ENCODE assay signal across 1 cellular context in genomic region chr6:26223677-26224546, GRCh38.
TF ChIP-seq lines count a peak whose summit lies in the region.

No MANE protein-coding gene starts in this region.

TF ChIP-seq in HepG2, 621 proteins besides CTCF, POLR2A, EP300 and RAD21 (continued from another document and continues in another):
- TF ChIP-seq TRAFD1 (CRISPR knock-in tag; IDR thresholded peaks at IDR 0.05; ENCODE audit: borderline replicate concordance) (no peak), ZBTB3 (CRISPR knock-in tag; IDR thresholded peaks at IDR 0.05; ENCODE audit: borderline replicate concordance, low read depth) (no peak), POLR2AphosphoS5 (IDR thresholded peaks at IDR 0.05; ENCODE audit: low read depth, low read length) (peak; percentile 71), SIN3B (IDR thresholded peaks at IDR 0.05; ENCODE audit: low read length) (no peak), ZNF615 (CRISPR knock-in tag; IDR thresholded peaks at IDR 0.05; ENCODE audit: borderline replicate concordance) (0 out of 2 replicates have a peak, but pooled peaks have one; percentile 28), ZFP90 (CRISPR knock-in tag; IDR thresholded peaks at IDR 0.05; ENCODE audit: borderline replicate concordance) (no peak), BRCA1 (CRISPR knock-in tag; IDR thresholded peaks at IDR 0.05) (no peak), EZH2 (conservative IDR thresholded peaks at IDR 0.05; ENCODE audit: low read depth, low read length) (no peak), ZBTB38 (CRISPR knock-in tag; IDR thresholded peaks at IDR 0.05) (0 out of 2 replicates have a peak, but pooled peaks have one; percentile 32), ZNF329 (CRISPR knock-in tag; IDR thresholded peaks at IDR 0.05; ENCODE audit: low read depth) (no peak), HNF1A (IDR thresholded peaks at IDR 0.05; ENCODE audit: low read depth) (no peak), HNF1A (CRISPR knock-in tag; IDR thresholded peaks at IDR 0.05; ENCODE audit: borderline replicate concordance) (no peak), ZNF292 (CRISPR knock-in tag; IDR thresholded peaks at IDR 0.05; ENCODE audit: borderline replicate concordance, low read depth) (no peak), ZNF530 (CRISPR knock-in tag; IDR thresholded peaks at IDR 0.05; ENCODE audit: low read depth) (no peak), DMTF1 (CRISPR knock-in tag; IDR thresholded peaks at IDR 0.05) (no peak), ZSCAN31 (CRISPR knock-in tag; IDR thresholded peaks at IDR 0.05; ENCODE audit: low read depth) (no peak), ZBTB33 (CRISPR knock-in tag; IDR thresholded peaks at IDR 0.05) (no peak), ZSCAN29 (CRISPR knock-in tag; conservative IDR thresholded peaks at IDR 0.05) (peak; percentile 74; the same call in 1 of the 2 replicates), ZNF513 (CRISPR knock-in tag; conservative IDR thresholded peaks at IDR 0.05) (no peak), FOXP1 (IDR thresholded peaks at IDR 0.05) (no peak), FOXP1 (CRISPR knock-in tag; IDR thresholded peaks at IDR 0.05) (no peak), ZNF34 (CRISPR knock-in tag; IDR thresholded peaks at IDR 0.05; ENCODE audit: borderline replicate concordance) (no peak), RARG (CRISPR knock-in tag; IDR thresholded peaks at IDR 0.05; ENCODE audit: low read depth) (no peak), JARID2 (CRISPR knock-in tag; IDR thresholded peaks at IDR 0.05; ENCODE audit: insufficient replicate concordance) (no peak), TCF12 (IDR thresholded peaks at IDR 0.05) (no peak), TCF12 (CRISPR knock-in tag; IDR thresholded peaks at IDR 0.05) (no peak), MAFK (conservative IDR thresholded peaks at IDR 0.05 in 1 of 2, IDR thresholded peaks at IDR 0.05 in 1 of 2; ENCODE audit: low read length in 2 of 2) (no peak), ATF6 (CRISPR knock-in tag; conservative IDR thresholded peaks at IDR 0.05) (no peak), HMG20B (CRISPR knock-in tag; conservative IDR thresholded peaks at IDR 0.05) (peak; percentile 47; the same call in 1 of the 2 replicates), NFE2 (CRISPR knock-in tag; IDR thresholded peaks at IDR 0.05) (no peak), ZSCAN30 (CRISPR knock-in tag; IDR thresholded peaks at IDR 0.05) (no peak), ZNF501 (CRISPR knock-in tag; IDR thresholded peaks at IDR 0.05) (no peak), PAWR (CRISPR knock-in tag; IDR thresholded peaks at IDR 0.05; ENCODE audit: borderline replicate concordance) (no peak), HMGXB4 (CRISPR knock-in tag; IDR thresholded peaks at IDR 0.05; ENCODE audit: borderline replicate concordance in 1 of 2, low read depth in 1 of 2) (0 out of 4 replicates have a peak, but pooled peaks have one; percentile 5 to 43), ZNF580 (CRISPR knock-in tag; IDR thresholded peaks at IDR 0.05; ENCODE audit: borderline replicate concordance, low read depth) (no peak), ZNF124 (CRISPR knock-in tag; IDR thresholded peaks at IDR 0.05) (no peak), ZSCAN25 (CRISPR knock-in tag; IDR thresholded peaks at IDR 0.05) (no peak), GZF1 (CRISPR knock-in tag; IDR thresholded peaks at IDR 0.05) (no peak), U2AF1 (optimal IDR thresholded peaks at IDR 0.05; ENCODE audit: low read depth, low read length) (no peak)
- TF ChIP-seq, protein P1, sequence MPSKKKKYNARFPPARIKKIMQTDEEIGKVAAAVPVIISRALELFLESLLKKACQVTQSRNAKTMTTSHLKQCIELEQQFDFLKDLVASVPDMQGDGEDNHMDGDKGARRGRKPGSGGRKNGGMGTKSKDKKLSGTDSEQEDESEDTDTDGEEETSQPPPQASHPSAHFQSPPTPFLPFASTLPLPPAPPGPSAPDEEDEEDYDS (CRISPR knock-in tag; IDR thresholded peaks at IDR 0.05), result peak; percentile 80
- TF ChIP-seq, protein P2, sequence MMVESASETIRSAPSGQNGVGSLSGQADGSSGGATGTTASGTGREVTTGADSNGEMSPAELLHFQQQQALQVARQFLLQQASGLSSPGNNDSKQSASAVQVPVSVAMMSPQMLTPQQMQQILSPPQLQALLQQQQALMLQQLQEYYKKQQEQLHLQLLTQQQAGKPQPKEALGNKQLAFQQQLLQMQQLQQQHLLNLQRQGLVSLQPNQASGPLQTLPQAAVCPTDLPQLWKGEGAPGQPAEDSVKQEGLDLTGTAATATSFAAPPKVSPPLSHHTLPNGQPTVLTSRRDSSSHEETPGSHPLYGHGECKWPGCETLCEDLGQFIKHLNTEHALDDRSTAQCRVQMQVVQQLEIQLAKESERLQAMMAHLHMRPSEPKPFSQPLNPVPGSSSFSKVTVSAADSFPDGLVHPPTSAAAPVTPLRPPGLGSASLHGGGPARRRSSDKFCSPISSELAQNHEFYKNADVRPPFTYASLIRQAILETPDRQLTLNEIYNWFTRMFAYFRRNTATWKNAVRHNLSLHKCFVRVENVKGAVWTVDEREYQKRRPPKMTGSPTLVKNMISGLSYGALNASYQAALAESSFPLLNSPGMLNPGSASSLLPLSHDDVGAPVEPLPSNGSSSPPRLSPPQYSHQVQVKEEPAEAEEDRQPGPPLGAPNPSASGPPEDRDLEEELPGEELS (CRISPR knock-in tag; IDR thresholded peaks at IDR 0.05), result peak; percentile 17
- TF ChIP-seq, protein P3, sequence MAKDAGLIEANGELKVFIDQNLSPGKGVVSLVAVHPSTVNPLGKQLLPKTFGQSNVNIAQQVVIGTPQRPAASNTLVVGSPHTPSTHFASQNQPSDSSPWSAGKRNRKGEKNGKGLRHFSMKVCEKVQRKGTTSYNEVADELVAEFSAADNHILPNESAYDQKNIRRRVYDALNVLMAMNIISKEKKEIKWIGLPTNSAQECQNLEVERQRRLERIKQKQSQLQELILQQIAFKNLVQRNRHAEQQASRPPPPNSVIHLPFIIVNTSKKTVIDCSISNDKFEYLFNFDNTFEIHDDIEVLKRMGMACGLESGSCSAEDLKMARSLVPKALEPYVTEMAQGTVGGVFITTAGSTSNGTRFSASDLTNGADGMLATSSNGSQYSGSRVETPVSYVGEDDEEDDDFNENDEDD (CRISPR knock-in tag; IDR thresholded peaks at IDR 0.05; ENCODE audit: borderline replicate concordance), result no peak; the same call in 1 of the 2 replicates
